In genomic region chr11:27370374-27370773, GRCh38 we compare ENCODE assay signal across 2 cellular contexts.
TF ChIP-seq lines count a peak whose summit lies in the region.

No MANE protein-coding gene starts in this region.

TF ChIP-seq in IMR-90, 13 proteins besides CTCF, POLR2A, EP300 and RAD21:
- TF ChIP-seq RFX5 (IDR thresholded peaks at IDR 0.05; ENCODE audit: low read depth, low read length) (no peak), FOS (IDR thresholded peaks at IDR 0.05; ENCODE audit: low read depth, low read length) (no peak), RCOR1 (IDR thresholded peaks at IDR 0.05; ENCODE audit: insufficient replicate concordance, low read length) (no peak), MXI1 (IDR thresholded peaks at IDR 0.05; ENCODE audit: borderline replicate concordance, low read depth, low read length) (no peak), MAZ (IDR thresholded peaks at IDR 0.05; ENCODE audit: borderline replicate concordance, low read depth, low read length) (no peak), ELK1 (IDR thresholded peaks at IDR 0.05; ENCODE audit: borderline replicate concordance, low read depth, low read length) (no peak), SMC3 (IDR thresholded peaks at IDR 0.05; ENCODE audit: low read depth, low read length) (no peak), NFE2L2 (IDR thresholded peaks at IDR 0.05; ENCODE audit: low read depth, low read length) (no peak), BHLHE40 (IDR thresholded peaks at IDR 0.05; ENCODE audit: low read depth, low read length) (no peak), MAFK (IDR thresholded peaks at IDR 0.05; ENCODE audit: low read depth, low read length) (no peak), CHD1 (IDR thresholded peaks at IDR 0.05; ENCODE audit: low read depth, low read length) (no peak), USF2 (IDR thresholded peaks at IDR 0.05; ENCODE audit: low read depth, low read length) (no peak), CEBPB (IDR thresholded peaks at IDR 0.05; ENCODE audit: low read depth, low read length) (no peak)

TF ChIP-seq in K562, 482 proteins besides CTCF, POLR2A, EP300 and RAD21:
- no peak for TF ChIP-seq ZNF764 (CRISPR knock-in tag; IDR thresholded peaks at IDR 0.05; ENCODE audit: low read depth)
- TF ChIP-seq NFIC (IDR thresholded peaks at IDR 0.05) = peak; percentile 48
- peak; percentile 38 for TF ChIP-seq RFX1 (IDR thresholded peaks at IDR 0.05)
- TF ChIP-seq SPI1 (IDR thresholded peaks at IDR 0.05; ENCODE audit: borderline replicate concordance, low read depth, low read length) = peak; percentile 41; the same call in 1 of the 2 replicates
